In genomic region chr20:13996265-13996664, GRCh38 we compare ENCODE assay signal across 8 cellular contexts. TPM values are rescaled to one million over a fixed set of nuclear protein-coding genes. Genes with fewer than 3 reads are reported as not detected.
A peak's percentile ranks its signal among the peaks of the same experiment; 100 is the strongest.
DNase-seq lines count a peak whose midpoint lies in the region; ATAC-seq and TF ChIP-seq lines count a peak whose summit lies in the region.

No MANE protein-coding gene starts in this region.

- H3K9me3 Mint-ChIP-seq in CD14-positive monocyte: peaks cover 10 to 36% (median 32%) of the 10 kb centered on the region in 7 donors

- peak overlapping the region; percentile 71 for H2AFZ ChIP-seq in neuron (ENCODE audit: low read depth, low read length)

- peaks cover 2 to 7% of the 10 kb centered on the region in 2 donors for H3K36me3 Mint-ChIP-seq in CD14-positive monocyte

- H3K4me3 ChIP-seq in esophagus (ENCODE audit: low read depth in 1 of 2, low read length in 2 of 2) (peak overlapping the region; percentile 74 to 75), neuron (ENCODE audit: low read length) (peak overlapping the region; percentile 81)

- H3K27me3 Mint-ChIP-seq in CD14-positive monocyte (ENCODE audit: low read depth in 3 of 3): peaks cover 15 to 42% (median 31%) of the 10 kb centered on the region in 3 donors

- H3K4me1 Mint-ChIP-seq in CD14-positive monocyte: peaks cover 10% of the 10 kb centered on the region

- no peaks in the 10 kb centered on the region for H3K36me3 ChIP-seq in esophagus (ENCODE audit: control insufficient read depth in 2 of 2, insufficient read depth in 2 of 2, low read length in 1 of 2)
- H3K36me3 ChIP-seq in neuron (ENCODE audit: insufficient read depth, low read length): no peaks in the 10 kb centered on the region

- H3K27me3 ChIP-seq in esophagus (ENCODE audit: control insufficient read depth in 1 of 2, insufficient read depth in 2 of 2, low read length in 2 of 2) (no peaks in the 10 kb centered on the region), neuron (ENCODE audit: insufficient read depth, low read length) (no peaks in the 10 kb centered on the region)

- no peak for TF ChIP-seq CTCF in CD14-positive monocyte (IDR thresholded peaks at IDR 0.05)

- no peaks in the 10 kb centered on the region for H3K4me1 ChIP-seq in esophagus (ENCODE audit: control insufficient read depth in 2 of 2, insufficient read depth in 2 of 2, low read length in 1 of 2)
- H3K4me1 ChIP-seq in neuron (ENCODE audit: insufficient read depth, low read length): peaks cover 1% of the 10 kb centered on the region

- ATAC-seq in HG03442 (IDR thresholded peaks at IDR 0.05; ENCODE audit: unreplicated experiment): no peak
- no peak for ATAC-seq in HG02938 (IDR thresholded peaks at IDR 0.05; ENCODE audit: unreplicated experiment)
- ATAC-seq in GM18520 (IDR thresholded peaks at IDR 0.05; ENCODE audit: unreplicated experiment): no peak
- no peak for ATAC-seq in HG02610 (IDR thresholded peaks at IDR 0.05; ENCODE audit: unreplicated experiment)

- H3K9me3 ChIP-seq in esophagus (ENCODE audit: control insufficient read depth in 2 of 2, insufficient read depth in 1 of 2, low read depth in 1 of 2, low read length in 1 of 2): peaks cover 0 to 2% of the 10 kb centered on the region in 2 donors
- H3K9me3 ChIP-seq in neuron (ENCODE audit: low read length): peaks cover 2% of the 10 kb centered on the region

- intact Hi-C loops in CD14-positive monocyte (cut with micrococcal nuclease): no loop called here

- peak overlapping the region; percentile 79 to 92 for H3K4me3 Mint-ChIP-seq in CD14-positive monocyte

- peak overlapping the region in 1 of 7 donors; percentile 38 for H3K27ac Mint-ChIP-seq in CD14-positive monocyte

- WGBS in esophagus, 2 donors: 8 to 11% methylated on average over 13 of the region's 13 CpGs

- H3K27ac ChIP-seq in esophagus (ENCODE audit: low read depth in 2 of 2, low read length in 1 of 2): no peak overlapping the region

- peak; percentile 47 for DNase-seq in CD14-positive monocyte (ENCODE audit: low spot score)
- DNase-seq in NCI-H748 treated with DMSO at 0.1 percent for 48 hours (lab: John Stamatoyannopoulos, UW): peak; percentile 24

RNA-seq across cellular contexts. Expression of gene MACROD2, which starts 0.9 kb away (rescaled TPM):
- polyA plus RNA-seq in CD14-positive monocyte (not detected), esophagus (1 to 10 TPM in 1 of 2 donors, under 1 TPM in 1; 0.64 to 1.9 TPM)

RNA-seq across cellular contexts. Expression of gene SEL1L2, which starts 5.9 kb away (rescaled TPM):
- polyA plus RNA-seq in CD14-positive monocyte (not detected), esophagus (not detected)
